In the genomic region with DNA sequence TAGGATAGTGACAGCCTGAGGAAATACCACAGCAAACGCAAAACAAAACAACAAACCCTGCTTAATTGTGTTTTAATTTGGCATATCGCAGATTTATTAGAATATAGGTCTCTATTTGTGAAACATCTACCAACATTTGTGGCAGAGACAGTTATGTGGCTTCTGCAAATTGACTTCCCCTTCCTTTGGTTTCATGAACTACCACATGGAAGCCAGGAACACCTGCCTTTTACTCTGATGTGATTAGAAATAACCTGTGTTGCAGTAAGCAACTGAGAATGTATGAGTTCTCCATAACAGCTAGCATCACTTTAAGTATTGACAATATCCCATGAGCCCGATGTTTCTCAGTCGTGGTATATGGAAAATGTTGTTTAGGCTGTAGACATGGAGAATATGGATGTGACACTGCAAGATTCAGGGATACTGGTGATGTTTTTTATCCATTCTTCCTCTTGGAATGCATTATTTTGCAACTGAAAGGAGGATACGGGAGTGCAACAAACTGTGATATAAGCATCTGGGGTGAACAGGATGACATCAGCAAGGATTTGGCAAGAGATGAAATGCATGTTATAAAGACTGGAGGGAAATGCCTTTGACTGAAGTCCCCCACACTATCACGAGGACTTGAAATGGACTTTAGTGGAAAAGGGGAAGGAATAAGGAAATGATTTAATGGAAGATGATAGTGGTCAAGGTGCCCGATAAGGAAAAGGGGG, we compare ENCODE assay signal across 14 cellular contexts.
DNase-seq lines count a peak whose midpoint lies in the region; ATAC-seq and TF ChIP-seq lines count a peak whose summit lies in the region.
"Had no signal": no experiment of that assay in that cellular context is flagged by ENCODE, and none has a peak within 500 bp of the region (broad histone marks: within the 10 kb centered on the region; RNA-seq: fewer than 3 reads in every experiment).

No MANE protein-coding gene starts in this region.

- DNase-seq in T-cell (no peak), iris pigment epithelial cell (ENCODE audit: low read depth) (peak; percentile 80), GM19238 (ENCODE audit: insufficient read length, low spot score) (no peak), BE2C (no peak), H4 (ENCODE audit: low spot score) (no peak)
- no peak for DNase-seq in NK-92 treated with Interleukin-12 subunit alpha and Interleukin-12 subunit beta, amount 100 ng/mL, for 24 hours (lab: John Stamatoyannopoulos, UW)
- DNase-seq: immature natural killer cell; NCI-H82; SHP77 treated with DMSO at 0.1 percent for 48 hours; stimulated activated CD4-positive, alpha-beta T cell treated with anti-CD3 and anti-CD28 coated beads, Interleukin-4, amount 100 ng/mL, for 1 hour; tibial artery had no signal

- H3K4me3 ChIP-seq in BLaER1 = no peak overlapping the region
- no peak overlapping the region for H3K4me3 ChIP-seq in HEK293 (ENCODE audit: low read depth, low read length)
- no peak overlapping the region for H3K4me3 ChIP-seq in BE2C (ENCODE audit: low read depth, low read length)
- H3K4me3 ChIP-seq: tibial artery had no signal

- H3K9me3 Mint-ChIP-seq in T-cell = no peaks in the 10 kb centered on the region
- H3K9me3 Mint-ChIP-seq: immature natural killer cell had no signal

- H3K9me3 ChIP-seq in BLaER1 (no peaks in the 10 kb centered on the region), HEK293 (ENCODE audit: control insufficient read depth, insufficient read depth, low read depth, low read length) (no peaks in the 10 kb centered on the region), BE2C (no peaks in the 10 kb centered on the region)
- H3K9me3 ChIP-seq: tibial artery had no signal

- H3K4me1 Mint-ChIP-seq in T-cell = peaks cover 36 to 58% (median 57%) of the 10 kb centered on the region in 3 donors

- no peaks in the 10 kb centered on the region for H3K27me3 Mint-ChIP-seq in T-cell

- H3K4me1 ChIP-seq in BLaER1 = peaks cover 33% of the 10 kb centered on the region
- no peaks in the 10 kb centered on the region for H3K4me1 ChIP-seq in HEK293 (ENCODE audit: control insufficient read depth, insufficient read depth, low read length)
- H3K4me1 ChIP-seq in BE2C = 0 out of 2 replicates have a peak, but pooled peaks cover 7% of the 10 kb centered on the region

- no peak for ATAC-seq in T-cell (replicated peaks in 1 of 4)
- ATAC-seq: sciatic nerve had no signal

- H3K27ac ChIP-seq in BLaER1 (no peak overlapping the region), HEK293 (ENCODE audit: extremely low read depth, low read depth, low read length) (no peak overlapping the region)
- H3K27ac ChIP-seq: tibial artery had no signal

- H3K4me3 Mint-ChIP-seq in T-cell = peak overlapping the region in 1 of 3 donors; percentile 37

- H3K36me3 Mint-ChIP-seq in T-cell = peaks cover 9% of the 10 kb centered on the region

- H4K20me1 ChIP-seq in BLaER1 = no peaks in the 10 kb centered on the region

- no peaks in the 10 kb centered on the region for H3K36me3 ChIP-seq in BLaER1
- no peaks in the 10 kb centered on the region for H3K36me3 ChIP-seq in HEK293 (ENCODE audit: control insufficient read depth in 2 of 2, insufficient read depth in 1 of 2, low read length in 2 of 2)
- H3K36me3 ChIP-seq in BE2C = no peaks in the 10 kb centered on the region
- H3K36me3 ChIP-seq: tibial artery had no signal

- peak overlapping the region; percentile 53 to 83 for H3K27ac Mint-ChIP-seq in T-cell

- CTCF ChIA-PET in HEK293 (lab: Yijun Ruan, JAX) (no interaction called here), T-cell (lab: Charles Lee) (no interaction called here)

- H3K4me2 ChIP-seq in BLaER1 = peak overlapping the region; percentile 62

- POLR2A ChIA-PET in HEK293 (lab: Yijun Ruan, JAX) = no interaction called here
- POLR2A ChIA-PET in T-cell (lab: Charles Lee) = no interaction called here

- H3K9ac ChIP-seq in BLaER1 = no peak overlapping the region

- no peak for TF ChIP-seq CTCF in HEK293 (tag by site-specific recombination; IDR thresholded peaks at IDR 0.05)
- TF ChIP-seq CTCF in BE2C (IDR thresholded peaks at IDR 0.05; ENCODE audit: low read depth, low read length) = no peak

- H3K27me3 ChIP-seq in BLaER1 (no peaks in the 10 kb centered on the region), BE2C (no peaks in the 10 kb centered on the region)
- H3K27me3 ChIP-seq: tibial artery had no signal

TF ChIP-seq in HEK293, 187 proteins besides CTCF, POLR2A, EP300 and RAD21:
- TF ChIP-seq ZBTB21 (tag by site-specific recombination; IDR thresholded peaks at IDR 0.05) = 0 out of 2 replicates have a peak, but pooled peaks have one; percentile 23
- no peak for TF ChIP-seq ZNF184 (tag by site-specific recombination; IDR thresholded peaks at IDR 0.05)
- no peak for TF ChIP-seq HOXC10 (CRISPR knock-in tag; IDR thresholded peaks at IDR 0.05)
- TF ChIP-seq ZNF266 (tag by site-specific recombination; IDR thresholded peaks at IDR 0.05; ENCODE audit: low read depth) = no peak
- TF ChIP-seq PRDM1 (tag by site-specific recombination; IDR thresholded peaks at IDR 0.05) = no peak
- no peak for TF ChIP-seq ZNF777 (tag by site-specific recombination; IDR thresholded peaks at IDR 0.05; ENCODE audit: borderline replicate concordance)
- TF ChIP-seq, protein P1, sequence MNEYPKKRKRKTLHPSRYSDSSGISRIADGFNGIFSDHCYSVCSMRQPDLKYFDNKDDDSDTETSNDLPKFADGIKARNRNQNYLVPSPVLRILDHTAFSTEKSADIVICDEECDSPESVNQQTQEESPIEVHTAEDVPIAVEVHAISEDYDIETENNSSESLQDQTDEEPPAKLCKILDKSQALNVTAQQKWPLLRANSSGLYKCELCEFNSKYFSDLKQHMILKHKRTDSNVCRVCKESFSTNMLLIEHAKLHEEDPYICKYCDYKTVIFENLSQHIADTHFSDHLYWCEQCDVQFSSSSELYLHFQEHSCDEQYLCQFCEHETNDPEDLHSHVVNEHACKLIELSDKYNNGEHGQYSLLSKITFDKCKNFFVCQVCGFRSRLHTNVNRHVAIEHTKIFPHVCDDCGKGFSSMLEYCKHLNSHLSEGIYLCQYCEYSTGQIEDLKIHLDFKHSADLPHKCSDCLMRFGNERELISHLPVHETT (tag by site-specific recombination; IDR thresholded peaks at IDR 0.05) = no peak
- TF ChIP-seq GFI1B (tag by site-specific recombination; IDR thresholded peaks at IDR 0.05) = no peak
